8 cellular contexts compared by ENCODE assay signal in the genomic region with DNA sequence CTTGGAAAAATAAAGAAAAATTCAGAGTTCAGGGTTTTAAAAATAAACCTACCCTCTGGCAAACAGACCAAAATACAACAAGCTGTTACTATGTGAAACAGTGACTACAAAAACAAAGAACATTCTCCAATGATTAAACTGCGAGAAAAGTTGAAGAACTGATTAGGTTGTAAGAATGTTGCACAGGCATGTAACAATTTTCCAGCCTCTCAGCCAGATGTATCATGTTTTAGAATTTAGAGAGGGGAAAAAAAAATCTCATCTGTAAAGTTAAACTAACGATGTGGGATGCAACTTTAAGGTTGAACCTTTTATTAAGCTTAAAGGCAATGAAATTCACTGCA.
DNase-seq lines count a peak whose midpoint lies in the region; ATAC-seq and TF ChIP-seq lines count a peak whose summit lies in the region.

No MANE protein-coding gene starts in this region.

- H3K36me3 ChIP-seq in muscle layer of colon (ENCODE audit: insufficient read depth, low read length) (no peaks in the 10 kb centered on the region), vagina (no peaks in the 10 kb centered on the region)

- TF ChIP-seq CTCF in vagina (IDR thresholded peaks at IDR 0.05) = no peak

- peak overlapping the region; percentile 8 for H3K9ac ChIP-seq in muscle layer of colon (ENCODE audit: low read length)

- H3K4me3 ChIP-seq in muscle layer of colon (ENCODE audit: low read depth in 1 of 2, low read length in 2 of 2) (peak overlapping the region in 1 of 2 donors; percentile 37), vagina (no peak overlapping the region)

- peaks cover 18% of the 10 kb centered on the region for H3K4me1 ChIP-seq in muscle layer of colon (ENCODE audit: insufficient read depth, low read length)
- peaks cover 24% of the 10 kb centered on the region for H3K4me1 ChIP-seq in vagina

- DNase-seq in Right ventricle myocardium inferior (ENCODE audit: missing footprints) (no peak), cardiac septum (ENCODE audit: low spot score) (no peak), dedifferentiated amniotic fluid mesenchymal stem cell (ENCODE audit: extremely low spot score) (peak; percentile 58), vagina (ENCODE audit: extremely low spot score in 2 of 2) (no peak), medulla oblongata (ENCODE audit: extremely low spot score) (no peak), NCI-H2227 (lab: John Stamatoyannopoulos, UW; ENCODE audit: unreplicated experiment) (no peak), globus pallidus (ENCODE audit: low spot score) (no peak)

- H3K9me3 ChIP-seq in muscle layer of colon (ENCODE audit: low read length) (no peaks in the 10 kb centered on the region), vagina (no peaks in the 10 kb centered on the region)

- no peak for TF ChIP-seq POLR2A in vagina (IDR thresholded peaks at IDR 0.05)

- no peak overlapping the region for H3K27ac ChIP-seq in muscle layer of colon (ENCODE audit: low read depth, low read length)
- peak overlapping the region; percentile 75 for H3K27ac ChIP-seq in vagina

- H3K27me3 ChIP-seq in muscle layer of colon (ENCODE audit: control insufficient read depth in 1 of 2, insufficient read depth in 2 of 2, low read length in 2 of 2) (no peaks in the 10 kb centered on the region), vagina (no peaks in the 10 kb centered on the region)

- ATAC-seq in Right ventricle myocardium inferior = peak; percentile 52

- intact Hi-C loops in Right ventricle myocardium inferior (cut with DNase I) (loop anchor here (5.0 kb wide), 2 partner anchors 41 to 54 kb away; no protein-coding TSS in a partner anchor), cardiac septum (cut with DNase I) (loop anchor here (2.0 to 5.0 kb wide), 2 partner anchors 54 to 99 kb away; no protein-coding TSS in a partner anchor), vagina (cut with DNase I) (no loop called here)
